Comparison of ENCODE assay signal across 8 cellular contexts in the genomic region with DNA sequence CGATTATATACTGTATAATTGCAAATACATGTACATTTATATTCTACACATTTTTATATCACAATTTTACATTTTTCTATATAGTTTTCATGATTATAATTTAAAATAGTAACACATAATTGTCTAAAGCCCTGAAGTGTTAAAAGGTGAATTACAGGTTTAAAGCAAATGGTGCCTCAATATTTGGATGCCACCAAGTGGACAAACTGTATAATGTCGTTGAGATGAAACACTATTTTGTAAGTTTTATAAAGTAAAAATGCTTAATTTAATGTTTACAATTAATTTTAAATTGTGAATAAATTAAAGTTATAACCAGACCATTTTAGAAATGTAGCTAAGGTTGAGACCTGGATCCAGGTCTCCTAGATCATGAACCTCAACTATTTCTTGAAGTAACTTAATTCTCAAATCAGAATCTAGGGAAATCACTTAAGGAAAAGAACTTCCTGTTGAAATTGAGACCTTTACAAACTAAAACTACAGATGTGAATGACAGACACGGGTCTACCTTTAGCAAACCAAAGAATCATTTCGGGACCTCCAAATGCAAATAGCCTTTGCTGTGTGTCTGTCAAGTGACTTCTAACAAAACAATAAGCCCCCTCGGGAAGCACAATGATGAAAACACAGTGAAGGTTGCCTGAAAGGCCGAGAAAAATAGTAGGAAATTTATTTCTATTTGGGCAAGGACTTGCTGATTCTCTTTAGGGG. TPM values are rescaled to one million over a fixed set of nuclear protein-coding genes. Genes with fewer than 3 reads are reported as not detected.
DNase-seq lines count a peak whose midpoint lies in the region; ATAC-seq, FAIRE-seq and TF ChIP-seq lines count a peak whose summit lies in the region.

No MANE protein-coding gene starts in this region.

- H3K4me3 ChIP-seq in bronchial epithelial cell (ENCODE audit: low read depth, low read length) (no peak overlapping the region), mucosa of descending colon (no peak overlapping the region)

- H3K9me3 ChIP-seq in mucosa of descending colon: no peaks in the 10 kb centered on the region

- intact Hi-C loops in mucosa of descending colon (cut with DNase I, micrococcal nuclease): no loop called here

- H3K27me3 ChIP-seq in bronchial epithelial cell (ENCODE audit: control insufficient read depth, insufficient read depth, low read length): no peaks in the 10 kb centered on the region

- peak; percentile 7 for DNase-seq in ELF-1 (ENCODE audit: low read depth, low spot score)
- DNase-seq in NAMALWA (ENCODE audit: low spot score): peak; percentile 55
- peak; percentile 44 for DNase-seq in bronchial epithelial cell (ENCODE audit: low read depth)
- DNase-seq in mucosa of descending colon: no peak
- no peak for DNase-seq in occipital lobe (lab: John Stamatoyannopoulos, UW)
- no peak for DNase-seq in GM19239 (ENCODE audit: insufficient read length, low spot score)

- peak; percentile 61 for ATAC-seq in mucosa of descending colon
- no peak for ATAC-seq in HG03135 (IDR thresholded peaks at IDR 0.05; ENCODE audit: unreplicated experiment)
- ATAC-seq in GM18868 (IDR thresholded peaks at IDR 0.05; ENCODE audit: unreplicated experiment): no peak

- FAIRE-seq in bronchial epithelial cell (lab: Jason Lieb, UNC) (no peak), GM19239 (lab: Jason Lieb, UNC) (no peak)

- no peaks in the 10 kb centered on the region for H3K4me1 ChIP-seq in mucosa of descending colon (ENCODE audit: low read depth)

- H3K36me3 ChIP-seq in bronchial epithelial cell (ENCODE audit: control insufficient read depth, insufficient read depth, low read length) (no peaks in the 10 kb centered on the region), mucosa of descending colon (ENCODE audit: low read depth) (no peaks in the 10 kb centered on the region)

- TF ChIP-seq CTCF in bronchial epithelial cell (IDR thresholded peaks at IDR 0.05; ENCODE audit: insufficient read depth, low read length, severe bottlenecking) (peak; percentile 16), mucosa of descending colon (IDR thresholded peaks at IDR 0.05) (peak; percentile 38)

RNA-seq across cellular contexts. Expression of gene EHHADH, which starts 37.8 kb away (rescaled TPM):
- 1.3 and 2.7 TPM in 2 replicates for total RNA-seq in bronchial epithelial cell
- 10 to 100 TPM; 18.3 to 33.2 (median 29.0) TPM for total RNA-seq in mucosa of descending colon
- total RNA-seq in occipital lobe: 1.4 TPM

Comparison
In these comparisons a context has a peak if more than half of its experiments do, and no peak if none do; other contexts are left out.
1. DNase-seq: peak in ELF-1 (single experiment), NAMALWA (single experiment) and bronchial epithelial cell (single experiment); none in mucosa of descending colon (0 of 3), occipital lobe (single experiment) and GM19239 (single experiment).